8 cellular contexts compared by ENCODE assay signal in genomic region chr10:95741807-95742528, GRCh38. TPM values are rescaled to one million over a fixed set of nuclear protein-coding genes. Genes with fewer than 3 reads are reported as not detected.
DNase-seq lines count a peak whose midpoint lies in the region; ATAC-seq and TF ChIP-seq lines count a peak whose summit lies in the region.

No MANE protein-coding gene starts in this region.

- H3K9me2 ChIP-seq in PC-3 (replicated peaks; ENCODE audit: low read length), result no peaks in the 10 kb centered on the region

- peaks cover 13% of the 10 kb centered on the region for H3K27me3 Mint-ChIP-seq in activated T-helper 17 cell treated with anti-CD3 and anti-CD28 coated beads, Interleukin-2, amount 50 U/mL, for 72 hours

- no peak overlapping the region for H3K27ac Mint-ChIP-seq in activated T-helper 17 cell treated with anti-CD3 and anti-CD28 coated beads, Interleukin-2, amount 50 U/mL, for 72 hours

- no peaks in the 10 kb centered on the region for H3K36me3 Mint-ChIP-seq in activated T-helper 17 cell treated with anti-CD3 and anti-CD28 coated beads, Interleukin-2, amount 50 U/mL, for 72 hours (ENCODE audit: low read depth)

- no peaks in the 10 kb centered on the region for H4K20me1 ChIP-seq in PC-3 (ENCODE audit: low read length)

- H3K4me2 ChIP-seq in PC-3 (ENCODE audit: low read length), result no peak overlapping the region

- POLR2A ChIA-PET in PC-3 (lab: Charles Lee; ENCODE audit: unreplicated experiment), result no interaction called here

- ATAC-seq in HG03439 (IDR thresholded peaks at IDR 0.05; ENCODE audit: unreplicated experiment), result peak; percentile 63
- ATAC-seq in PC-3, result no peak
- no peak for ATAC-seq in activated T-helper 17 cell treated with anti-CD3 and anti-CD28 coated beads, Interleukin-2, amount 50 U/mL, for 72 hours (replicated peaks)

- in situ Hi-C loops in GM18951 (cut with MboI; ENCODE audit: low sequenced_read_pairs, unreplicated experiment), result no loop called here

- H3K4me3 Mint-ChIP-seq in activated T-helper 17 cell treated with anti-CD3 and anti-CD28 coated beads, Interleukin-2, amount 50 U/mL, for 72 hours, result no peak overlapping the region

- no peak overlapping the region for H3K9ac ChIP-seq in PC-3 (ENCODE audit: low read length)

- H3K27ac ChIP-seq in 22Rv1 (no peak overlapping the region), muscle layer of duodenum (ENCODE audit: low read length) (peak overlapping the region; percentile 61), PC-3 (ENCODE audit: low read length) (no peak overlapping the region)

- H3K4me1 ChIP-seq in muscle layer of duodenum (ENCODE audit: control insufficient read depth in 1 of 2, insufficient read depth in 2 of 2, low read length in 2 of 2) (no peaks in the 10 kb centered on the region), PC-3 (ENCODE audit: insufficient read depth, low read length) (no peaks in the 10 kb centered on the region)

- H3K36me3 ChIP-seq in muscle layer of duodenum (ENCODE audit: control insufficient read depth in 1 of 2, insufficient read depth in 2 of 2, low read length in 2 of 2), result no peaks in the 10 kb centered on the region
- no peaks in the 10 kb centered on the region for H3K36me3 ChIP-seq in PC-3 (ENCODE audit: low read depth, low read length)

- no peaks in the 10 kb centered on the region for H3K79me2 ChIP-seq in PC-3 (ENCODE audit: low read length)

- H3F3A ChIP-seq in PC-3 (ENCODE audit: low read length, unreplicated experiment), result no peaks in the 10 kb centered on the region

- TF ChIP-seq POLR2A in GM18951 (IDR thresholded peaks at IDR 0.05; ENCODE audit: extremely low read depth, insufficient read depth, insufficient read length), result peak; percentile 24

- peak; percentile 7; the same call in 1 of the 2 replicates for TF ChIP-seq CTCF in 22Rv1 (IDR thresholded peaks at IDR 0.05)
- TF ChIP-seq CTCF in choroid plexus epithelial cell (conservative IDR thresholded peaks at IDR 0.05; ENCODE audit: low read depth, low read length), result peak; percentile 59
- no peak for TF ChIP-seq CTCF in PC-3 (conservative IDR thresholded peaks at IDR 0.05; ENCODE audit: low read depth, low read length)

- DNase-seq in choroid plexus epithelial cell (ENCODE audit: low read depth), result peak; percentile 91
- DNase-seq in C1 segment of cervical spinal cord (lab: John Stamatoyannopoulos, UW), result no peak
- DNase-seq in PC-3, result no peak

- H2AFZ ChIP-seq in PC-3 (ENCODE audit: low read length), result no peak overlapping the region

- H3K4me3 ChIP-seq in choroid plexus epithelial cell (ENCODE audit: low read depth, low read length) (no peak overlapping the region), muscle layer of duodenum (ENCODE audit: low read depth in 1 of 2, low read length in 2 of 2) (no peak overlapping the region), PC-3 (ENCODE audit: low read length) (no peak overlapping the region)

- no peaks in the 10 kb centered on the region for H3K9me3 Mint-ChIP-seq in activated T-helper 17 cell treated with anti-CD3 and anti-CD28 coated beads, Interleukin-2, amount 50 U/mL, for 72 hours

- no peaks in the 10 kb centered on the region for H3K4me1 Mint-ChIP-seq in activated T-helper 17 cell treated with anti-CD3 and anti-CD28 coated beads, Interleukin-2, amount 50 U/mL, for 72 hours

- H3K27me3 ChIP-seq in muscle layer of duodenum (ENCODE audit: low read depth, low read length) (no peaks in the 10 kb centered on the region), PC-3 (ENCODE audit: low read length) (peaks cover 6% of the 10 kb centered on the region; the same call in 1 of the 2 replicates)

- H3K9me3 ChIP-seq in muscle layer of duodenum (ENCODE audit: control insufficient read depth in 1 of 2, low read length in 2 of 2), result no peaks in the 10 kb centered on the region
- no peaks in the 10 kb centered on the region for H3K9me3 ChIP-seq in PC-3 (ENCODE audit: low read length)

- BruUV-seq in PC-3 (replicated peaks; lab: Mats Ljungman, UMichigan), result no TSS peak

- intact Hi-C loops in PC-3 (cut with micrococcal nuclease), result no loop called here

- CTCF ChIA-PET in PC-3 (lab: Charles Lee), result no interaction called here

RNA-seq across cellular contexts. Expression of gene ENTPD1, which starts 14.0 kb away (rescaled TPM):
- not detected in 2 replicates for total RNA-seq in PC-3 (2014; rRNA removed)
- 10 to 100 TPM in 1 of 2 donors, 1 to 10 TPM in 1; 4.5 to 36.3 TPM for total RNA-seq in activated T-helper 17 cell treated with anti-CD3 and anti-CD28 coated beads, Interleukin-2, amount 50 U/mL, for 72 hours

RNA-seq across cellular contexts. Expression of gene TCTN3, which starts 48.2 kb away (rescaled TPM):
- 14.5 and 21.8 TPM in 2 replicates for total RNA-seq in PC-3 (2014; rRNA removed)
- 10 to 100 TPM; 20.3 to 40.6 TPM for total RNA-seq in activated T-helper 17 cell treated with anti-CD3 and anti-CD28 coated beads, Interleukin-2, amount 50 U/mL, for 72 hours
